In genomic region chr11:67403085-67403484, GRCh38 we compare ENCODE assay signal across 7 cellular contexts. TPM values are rescaled to one million over a fixed set of nuclear protein-coding genes. Genes with fewer than 3 reads are reported as not detected.
DNase-seq lines count a peak whose midpoint lies in the region; ATAC-seq and TF ChIP-seq lines count a peak whose summit lies in the region.
"Not testable (repeated sequence)": the region's sequence is repeated elsewhere in the genome, so short reads cannot be mapped to it uniquely, and the experiment has no call there.
"Had no signal": no experiment of that assay in that cellular context is flagged by ENCODE, and none has a peak within 500 bp of the region (broad histone marks: within the 10 kb centered on the region; RNA-seq: fewer than 3 reads in every experiment).

No MANE protein-coding gene starts in this region.

- POLR2A ChIA-PET in activated CD4-positive, alpha-beta T cell treated with anti-CD3 and anti-CD28 coated beads for 36 hours (lab: Charles Lee), result interaction anchor here (0.7 to 2.5 kb wide), 3 partner anchors 9 to 16 kb away, joined by 3 to 14 read pairs (median 3); no protein-coding TSS in a partner anchor

- H3K4me3 Mint-ChIP-seq in CD14-positive monocyte, result peak overlapping the region; percentile 82 to 93
- peak overlapping the region; percentile 85 for H3K4me3 Mint-ChIP-seq in activated CD4-positive, alpha-beta T cell treated with anti-CD3 and anti-CD28 coated beads for 36 hours
- peak overlapping the region; percentile 95 for H3K4me3 Mint-ChIP-seq in activated naive CD8-positive, alpha-beta T cell

- peaks cover 30 to 50% of the 10 kb centered on the region in 2 donors for H3K36me3 Mint-ChIP-seq in CD14-positive monocyte
- H3K36me3 Mint-ChIP-seq in activated CD4-positive, alpha-beta T cell treated with anti-CD3 and anti-CD28 coated beads for 36 hours (ENCODE audit: low read depth), result peaks cover 54% of the 10 kb centered on the region
- not testable (repeated sequence) for H3K36me3 Mint-ChIP-seq in activated naive CD8-positive, alpha-beta T cell

- peaks cover 16 to 84% of the 10 kb centered on the region in 2 donors for H3K4me1 ChIP-seq in left lung
- H3K4me1 ChIP-seq in psoas muscle, result peaks cover 29% of the 10 kb centered on the region

- peak overlapping the region; percentile 73 to 95 (median 87) for H3K27ac Mint-ChIP-seq in CD14-positive monocyte
- peak overlapping the region; percentile 87 for H3K27ac Mint-ChIP-seq in activated CD4-positive, alpha-beta T cell treated with anti-CD3 and anti-CD28 coated beads for 36 hours
- H3K27ac Mint-ChIP-seq in activated naive CD8-positive, alpha-beta T cell, result peak overlapping the region; percentile 94

- intact Hi-C loops in CD14-positive monocyte (cut with micrococcal nuclease), result loop anchor here (2.0 to 5.0 kb wide), 3 partner anchors 64 to 102 kb away; partner anchors contain the start of genes TMEM134 (in 2 of the 2) and PITPNM1 (in 1 of the 2)
- intact Hi-C loops in activated CD4-positive, alpha-beta T cell treated with anti-CD3 and anti-CD28 coated beads for 36 hours (cut with DNase I, micrococcal nuclease), result loop anchor here (1.0 to 10.0 kb wide), 8 partner anchors 18 to 722 kb away; partner anchors contain the start of genes CHKA (in 1 of the 2), KDM2A (in 1 of the 2) and NDUFV1 (in 1 of the 2)
- intact Hi-C loops in left lung (cut with DNase I), result not testable (repeated sequence)
- intact Hi-C loops in psoas muscle (cut with DNase I), result loop anchor here (2.0 to 5.0 kb wide), 2 partner anchors 16 to 64 kb away; partner anchors contain the start of gene TMEM134 (in 2 of the 2)

- H3K9me3 ChIP-seq in KOPT-K1 (ENCODE audit: insufficient read depth, low read length, poor library complexity, severe bottlenecking); left lung; psoas muscle: not testable (repeated sequence)

- WGBS in psoas muscle, 3 donors, result 97 to 98% (median 98%) methylated on average over 9 of the region's 9 CpGs

- CTCF ChIA-PET in activated CD4-positive, alpha-beta T cell treated with anti-CD3 and anti-CD28 coated beads for 36 hours (lab: Charles Lee), result interaction anchor here (1.0 to 5.2 kb wide), 8 partner anchors 10 to 103 kb away, joined by 3 to 34 read pairs (median 6); partner anchors contain the start of genes PITPNM1, RAD9A and RPS6KB2

- H3K27ac ChIP-seq in KOPT-K1 (ENCODE audit: low read depth, low read length, poor library complexity, severe bottlenecking), result peak overlapping the region; percentile 96
- peak overlapping the region; percentile 44 to 96 for H3K27ac ChIP-seq in left lung
- peak overlapping the region; percentile 95 for H3K27ac ChIP-seq in psoas muscle

- H3K27me3 ChIP-seq in left lung; psoas muscle (ENCODE audit: insufficient read depth in 3 of 3, low read length in 2 of 3): not testable (repeated sequence)

- TF ChIP-seq CTCF in CD14-positive monocyte (IDR thresholded peaks at IDR 0.05); left lung (IDR thresholded peaks at IDR 0.05); psoas muscle (IDR thresholded peaks at IDR 0.05): not testable (repeated sequence)

- H3K27me3 Mint-ChIP-seq in CD14-positive monocyte (ENCODE audit: low read depth in 3 of 3); activated CD4-positive, alpha-beta T cell treated with anti-CD3 and anti-CD28 coated beads for 36 hours; activated naive CD8-positive, alpha-beta T cell: not testable (repeated sequence)

- H3K9me3 Mint-ChIP-seq in CD14-positive monocyte; activated CD4-positive, alpha-beta T cell treated with anti-CD3 and anti-CD28 coated beads for 36 hours (ENCODE audit: low read depth); activated naive CD8-positive, alpha-beta T cell (ENCODE audit: low read depth): not testable (repeated sequence)

- peaks cover 80% of the 10 kb centered on the region for H3K4me1 Mint-ChIP-seq in CD14-positive monocyte
- H3K4me1 Mint-ChIP-seq in activated CD4-positive, alpha-beta T cell treated with anti-CD3 and anti-CD28 coated beads for 36 hours, result peaks cover 55% of the 10 kb centered on the region
- H3K4me1 Mint-ChIP-seq in activated naive CD8-positive, alpha-beta T cell (ENCODE audit: low read depth), result peaks cover 63% of the 10 kb centered on the region

- H3K36me3 ChIP-seq in KOPT-K1 (ENCODE audit: insufficient read depth, low read length), result peaks cover 62% of the 10 kb centered on the region
- H3K36me3 ChIP-seq in left lung, result peaks cover 0 to 25% of the 10 kb centered on the region in 2 donors
- peaks cover 0 to 27% of the 10 kb centered on the region in 2 donors for H3K36me3 ChIP-seq in psoas muscle (ENCODE audit: insufficient read depth in 1 of 2, low read depth in 1 of 2)

- ATAC-seq in activated CD4-positive, alpha-beta T cell treated with anti-CD3 and anti-CD28 coated beads for 36 hours; left lung; psoas muscle: not testable (repeated sequence)

- DNase-seq in CD14-positive monocyte (ENCODE audit: low spot score); left lung; psoas muscle: not testable (repeated sequence)
- DNase-seq in activated CD4-positive, alpha-beta T cell treated with anti-CD3 and anti-CD28 coated beads for 36 hours, result peak; percentile 28

- H3K4me3 ChIP-seq in left lung, result peak overlapping the region in 1 of 2 donors; percentile 51
- H3K4me3 ChIP-seq in psoas muscle, result not testable (repeated sequence)

RNA-seq across cellular contexts. Expression of gene TBC1D10C, which starts 0.8 kb away (rescaled TPM):
- polyA plus RNA-seq in CD14-positive monocyte (10 to 100 TPM; 68.6 to 72.9 TPM), psoas muscle (under 1 TPM; 0.25 to 0.52 (median 0.34) TPM)
- 100 to 1,000 TPM in 1 of 2 experiments, 10 to 100 TPM in 1; 83.2 to 123 TPM for total RNA-seq in activated CD4-positive, alpha-beta T cell treated with anti-CD3 and anti-CD28 coated beads for 36 hours
- total RNA-seq in left lung (10 to 100 TPM in 1 of 2 donors, 1 to 10 TPM in 1; 8.0 to 15.5 TPM), psoas muscle (1 to 10 TPM in 3 of 4 donors, under 1 TPM in 1; 0.65 to 1.6 (median 1.2) TPM)
- total RNA-seq: A673 had no signal

RNA-seq across cellular contexts. Expression of gene PPP1CA, which starts 1.4 kb away (rescaled TPM):
- polyA plus RNA-seq in CD14-positive monocyte (100 to 1,000 TPM; 461 to 551 TPM), psoas muscle (100 to 1,000 TPM; 108 to 191 (median 147) TPM)
- total RNA-seq in activated CD4-positive, alpha-beta T cell treated with anti-CD3 and anti-CD28 coated beads for 36 hours, result 100 to 1,000 TPM; 199 to 227 TPM
- total RNA-seq in left lung (100 to 1,000 TPM; 138 to 173 TPM), psoas muscle (100 to 1,000 TPM in 1 of 4 donors, 10 to 100 TPM in 3; 72.6 to 113 (median 86.6) TPM)

RNA-seq across cellular contexts. Expression of gene RAD9A, which starts 11.3 kb away (rescaled TPM):
- polyA plus RNA-seq in CD14-positive monocyte (1 to 10 TPM; 3.7 to 3.8 TPM), psoas muscle (10 to 100 TPM in 2 of 3 donors, 1 to 10 TPM in 1; 7.1 to 12.3 (median 10.1) TPM)
- 10 to 100 TPM; 28.8 to 30.0 TPM for total RNA-seq in activated CD4-positive, alpha-beta T cell treated with anti-CD3 and anti-CD28 coated beads for 36 hours
- total RNA-seq in left lung (10 to 100 TPM; 18.4 to 21.5 TPM), psoas muscle (1 to 10 TPM; 1.8 to 6.7 (median 5.8) TPM)

RNA-seq across cellular contexts. Expression of gene CARNS1, which starts 12.4 kb away (rescaled TPM):
- not detected for polyA plus RNA-seq in CD14-positive monocyte
- total RNA-seq in activated CD4-positive, alpha-beta T cell treated with anti-CD3 and anti-CD28 coated beads for 36 hours, result 1 to 10 TPM; 1.5 to 1.6 TPM
- total RNA-seq in left lung, result 1 to 10 TPM in 1 of 2 donors, under 1 TPM in 1; 0.71 to 1.2 TPM
- 10 to 100 TPM in 2 of 4 donors, 1 to 10 TPM in 2; 7.0 to 27.5 (median 10.0) TPM for total RNA-seq in psoas muscle
- 1 to 10 TPM; 2.1 to 5.9 (median 4.2) TPM for polyA plus RNA-seq in psoas muscle

RNA-seq across cellular contexts. Expression of gene RPS6KB2, which starts 25.2 kb away (rescaled TPM):
- polyA plus RNA-seq in CD14-positive monocyte (10 to 100 TPM; 51.6 to 53.8 TPM), psoas muscle (10 to 100 TPM; 25.6 to 64.6 (median 33.1) TPM)
- 10 to 100 TPM; 53.4 to 57.2 TPM for total RNA-seq in activated CD4-positive, alpha-beta T cell treated with anti-CD3 and anti-CD28 coated beads for 36 hours
- total RNA-seq in left lung (10 to 100 TPM; 37.7 to 44.1 TPM), psoas muscle (10 to 100 TPM; 23.1 to 34.3 (median 26.8) TPM)

Comparison
In these comparisons a context has a peak if more than half of its experiments do, and no peak if none do; other contexts are left out.
1. RNA of gene TBC1D10C, which starts 0.8 kb away (total RNA-seq): 83.2 to 123 TPM in activated CD4-positive, alpha-beta T cell treated with anti-CD3 and anti-CD28 coated beads for 36 hours; 8.0 to 15.5 TPM in left lung and 0.65 to 1.6 TPM in psoas muscle; every median in the first group is over 4 times any median in the second.
2. Peak in every context shown above with its lines, with median percentiles within 50 percentile points of each other: H3K27ac Mint-ChIP-seq, H3K4me3 Mint-ChIP-seq and H3K27ac ChIP-seq.